In the genomic region with DNA sequence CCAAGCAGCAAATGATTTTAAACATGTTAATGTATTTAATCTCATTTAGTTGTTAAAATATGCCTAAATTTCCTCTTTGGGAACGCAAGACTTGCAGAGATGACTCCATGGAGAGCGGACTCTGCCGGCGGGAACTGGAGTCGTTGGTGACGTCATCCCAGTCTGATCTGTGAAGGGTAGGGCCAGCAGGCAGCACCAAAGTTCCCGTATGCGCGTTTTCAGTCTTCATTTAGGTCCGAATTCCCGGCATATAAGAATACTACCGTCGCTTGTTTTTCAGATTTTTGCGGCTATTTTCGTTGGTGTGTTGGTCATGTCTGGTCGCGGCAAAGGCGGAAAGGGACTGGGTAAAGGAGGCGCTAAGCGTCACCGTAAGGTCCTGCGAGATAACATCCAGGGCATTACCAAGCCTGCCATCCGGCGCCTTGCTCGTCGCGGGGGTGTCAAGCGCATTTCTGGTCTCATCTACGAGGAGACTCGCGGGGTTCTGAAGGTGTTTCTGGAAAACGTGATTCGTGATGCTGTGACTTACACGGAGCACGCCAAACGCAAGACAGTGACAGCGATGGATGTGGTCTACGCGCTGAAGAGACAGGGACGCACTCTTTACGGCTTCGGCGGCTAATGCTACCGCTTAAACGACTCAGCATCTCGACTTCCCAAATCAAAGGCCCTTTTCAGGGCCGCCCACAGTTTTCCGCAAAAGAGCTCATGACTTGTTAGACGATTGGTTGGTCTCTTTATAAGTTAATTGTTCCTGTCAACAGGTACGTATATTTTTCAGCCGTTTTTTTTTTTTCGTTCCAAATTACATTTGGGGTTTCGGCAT, we compare ENCODE assay signal across 8 cellular contexts.
DNase-seq lines count a peak whose midpoint lies in the region; ATAC-seq, FAIRE-seq and TF ChIP-seq lines count a peak whose summit lies in the region.

No MANE protein-coding gene starts in this region.

- H3K4me2 ChIP-seq in GM12878 (ENCODE audit: control insufficient read depth, insufficient read depth): peak overlapping the region; percentile 97

- POLR2A ChIA-PET in GM12878 (lab: Charles Lee): interaction anchor here (0.7 to 5.2 kb wide), 5 partner anchors 11 to 53 kb away, joined by 3 to 57 read pairs (median 4); a partner anchor contains a TSS

- H2AFZ ChIP-seq in GM12878 (ENCODE audit: control insufficient read depth, low read depth, low read length): peak overlapping the region; percentile 83

- H3K27me3 ChIP-seq in GM12878 (replicated peaks in 1 of 2; ENCODE audit: control insufficient read depth in 2 of 2, insufficient read depth in 2 of 2, low read length in 1 of 2): no peaks in the 10 kb centered on the region

- 0 out of 2 replicates have a peak, but pooled peaks have one; percentile 5 for TF ChIP-seq RAD21 in GM12878 (IDR thresholded peaks at IDR 0.05; ENCODE audit: insufficient read depth, low read depth, low read length)

- H3K9me3 ChIP-seq in GM12878 (replicated peaks; ENCODE audit: control insufficient read depth, insufficient read depth, low read length): no peaks in the 10 kb centered on the region

- no peaks in the 10 kb centered on the region for H4K20me1 ChIP-seq in GM12878 (ENCODE audit: control insufficient read depth, insufficient read depth)

- in situ Hi-C loops in GM12878 (cut with MboI): no loop called here

- intact Hi-C loops in GM12878 (cut with micrococcal nuclease; ENCODE audit: unreplicated experiment) (loop anchor here (1.0 to 2.0 kb wide), 2 partner anchors 12 to 68 kb away; a partner anchor contains a TSS), sciatic nerve (cut with DNase I) (no loop called here)

- H3K79me2 ChIP-seq in GM12878 (ENCODE audit: control insufficient read depth, insufficient read depth, low read length): peaks cover 8% of the 10 kb centered on the region

- TF ChIP-seq CTCF in GM12878 (IDR thresholded peaks at IDR 0.05 in 2 of 3, conservative IDR thresholded peaks at IDR 0.05 in 1 of 3; ENCODE audit: control insufficient read depth in 2 of 3, extremely low read depth in 1 of 3, insufficient read depth in 1 of 3, low read depth in 3 of 3, low read length in 3 of 3): peak; percentile 23 to 49 (median 25); a peak in 4 of 6 replicates

- RAD21 ChIA-PET in GM12878 (lab: Charles Lee; ENCODE audit: unreplicated experiment): interaction anchor here (1.1 to 2.9 kb wide), 2 partner anchors 12 to 66 kb away, joined by 3 to 26 read pairs; a partner anchor contains a TSS

- BruUV-seq in GM12878 (replicated peaks; lab: Mats Ljungman, UMichigan): TSS peak; percentile 98

- H3K4me3 ChIP-seq in GM12878: peak overlapping the region; percentile 72

- CTCF ChIA-PET in GM12878 (lab: Yijun Ruan, JAX): interaction anchor here (0.8 to 1.9 kb wide), 7 partner anchors 10 to 46 kb away, joined by 3 to 6 read pairs (median 3); a partner anchor contains a TSS

- H3K36me3 ChIP-seq in GM12878 (ENCODE audit: control insufficient read depth in 2 of 2, insufficient read depth in 2 of 2, low read length in 1 of 2): no peaks in the 10 kb centered on the region

- under 1% methylated on average over 53 of the region's 53 CpGs for WGBS in GM12878 (ENCODE audit: insufficient coverage, insufficient replicate concordance, low lambda C conversion rate, missing lambda C conversion rate)

- H3K27ac ChIP-seq in GM12878 (ENCODE audit: control insufficient read depth, insufficient read depth): peak overlapping the region; percentile 96

- no peak for FAIRE-seq in GM12878 (lab: Jason Lieb, UNC)

- TF ChIP-seq POLR2A in GM15510 (IDR thresholded peaks at IDR 0.05; ENCODE audit: borderline replicate concordance, extremely low read depth, insufficient read length) (peak; percentile 99), GM12878 (IDR thresholded peaks at IDR 0.05; ENCODE audit: low read depth, low read length) (peak; percentile 91)

- peak overlapping the region; percentile 95 for H3K9ac ChIP-seq in GM12878 (ENCODE audit: control insufficient read depth, insufficient read depth, low read length)

- DNase-seq in NCI-H1930 (lab: John Stamatoyannopoulos, UW): peak; percentile 71 to 77
- DNase-seq in T-helper 9 cell: peak; percentile 70
- peak; percentile 97 for DNase-seq in GM12878 (ENCODE audit: low read depth, low spot score)
- DNase-seq in iPS DF 19.7 (ENCODE audit: low read depth, low spot score): peak; percentile 96
- peak; percentile 94 for DNase-seq in sciatic nerve (ENCODE audit: low spot score)
- DNase-seq in GM19240 (ENCODE audit: insufficient read length, low spot score): no peak

- SMC1A ChIA-PET in GM12878 (lab: Charles Lee; ENCODE audit: uncharacterized antibody, unreplicated experiment): interaction anchor here (1.2 to 2.3 kb wide), 3 partner anchors 12 to 80 kb away, joined by 3 to 14 read pairs (median 12); a partner anchor contains a TSS

- ATAC-seq in HG02938 (IDR thresholded peaks at IDR 0.05; ENCODE audit: unreplicated experiment): peak; percentile 47
- peak; percentile 76 for ATAC-seq in GM12878
- peak; percentile 95 for ATAC-seq in sciatic nerve

- H3K4me1 ChIP-seq in GM12878 (ENCODE audit: control insufficient read depth, insufficient read depth, low read length): peaks cover 14% of the 10 kb centered on the region

- TF ChIP-seq EP300 in GM12878 (IDR thresholded peaks at IDR 0.05; ENCODE audit: borderline replicate concordance in 1 of 2, control insufficient read depth in 1 of 2, low read depth in 2 of 2, low read length in 2 of 2): peak; percentile 68 to 86; a peak in 3 of 4 replicates

TF ChIP-seq in GM12878, 131 proteins besides CTCF, POLR2A, EP300 and RAD21 (continues in another document):
- TF ChIP-seq, protein P1, sequence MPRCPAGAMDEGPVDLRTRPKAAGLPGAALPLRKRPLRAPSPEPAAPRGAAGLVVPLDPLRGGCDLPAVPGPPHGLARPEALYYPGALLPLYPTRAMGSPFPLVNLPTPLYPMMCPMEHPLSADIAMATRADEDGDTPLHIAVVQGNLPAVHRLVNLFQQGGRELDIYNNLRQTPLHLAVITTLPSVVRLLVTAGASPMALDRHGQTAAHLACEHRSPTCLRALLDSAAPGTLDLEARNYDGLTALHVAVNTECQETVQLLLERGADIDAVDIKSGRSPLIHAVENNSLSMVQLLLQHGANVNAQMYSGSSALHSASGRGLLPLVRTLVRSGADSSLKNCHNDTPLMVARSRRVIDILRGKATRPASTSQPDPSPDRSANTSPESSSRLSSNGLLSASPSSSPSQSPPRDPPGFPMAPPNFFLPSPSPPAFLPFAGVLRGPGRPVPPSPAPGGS (IDR thresholded peaks at IDR 0.05; ENCODE audit: borderline replicate concordance, insufficient read depth, low read depth, low read length, poor library complexity, severe bottlenecking): no peak
- TF ChIP-seq RUNX3 (IDR thresholded peaks at IDR 0.05; ENCODE audit: low read length) (peak; percentile 76), IKZF1 (conservative IDR thresholded peaks at IDR 0.05) (peak; percentile 87), TBL1XR1 (IDR thresholded peaks at IDR 0.05; ENCODE audit: low read depth, low read length) (peak; percentile 68; the same call in 1 of the 2 replicates), SMAD5 (IDR thresholded peaks at IDR 0.05; ENCODE audit: low read depth) (peak; percentile 99), EZH2 (IDR thresholded peaks at IDR 0.05; ENCODE audit: borderline replicate concordance, control insufficient read depth, low read depth, low read length) (no peak), ASH2L (IDR thresholded peaks at IDR 0.05; ENCODE audit: borderline replicate concordance, low read depth) (no peak; the same call in 1 of the 2 replicates), TAF1 (IDR thresholded peaks at IDR 0.05; ENCODE audit: borderline replicate concordance, low read depth, low read length) (peak; percentile 88), MYC (IDR thresholded peaks at IDR 0.05; ENCODE audit: insufficient read depth, insufficient read length, insufficient replicate concordance, low read length, severe bottlenecking) (no peak), BRCA1 (IDR thresholded peaks at IDR 0.05; ENCODE audit: low read depth, low read length) (no peak), TCF12 (IDR thresholded peaks at IDR 0.05; ENCODE audit: low read depth, low read length) (peak; percentile 76; the same call in 1 of the 2 replicates)
- TF ChIP-seq, protein P2, sequence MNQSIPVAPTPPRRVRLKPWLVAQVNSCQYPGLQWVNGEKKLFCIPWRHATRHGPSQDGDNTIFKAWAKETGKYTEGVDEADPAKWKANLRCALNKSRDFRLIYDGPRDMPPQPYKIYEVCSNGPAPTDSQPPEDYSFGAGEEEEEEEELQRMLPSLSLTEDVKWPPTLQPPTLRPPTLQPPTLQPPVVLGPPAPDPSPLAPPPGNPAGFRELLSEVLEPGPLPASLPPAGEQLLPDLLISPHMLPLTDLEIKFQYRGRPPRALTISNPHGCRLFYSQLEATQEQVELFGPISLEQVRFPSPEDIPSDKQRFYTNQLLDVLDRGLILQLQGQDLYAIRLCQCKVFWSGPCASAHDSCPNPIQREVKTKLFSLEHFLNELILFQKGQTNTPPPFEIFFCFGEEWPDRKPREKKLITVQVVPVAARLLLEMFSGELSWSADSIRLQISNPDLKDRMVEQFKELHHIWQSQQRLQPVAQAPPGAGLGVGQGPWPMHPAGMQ (IDR thresholded peaks at IDR 0.05; ENCODE audit: borderline replicate concordance): no peak
- TF ChIP-seq, protein P3, sequence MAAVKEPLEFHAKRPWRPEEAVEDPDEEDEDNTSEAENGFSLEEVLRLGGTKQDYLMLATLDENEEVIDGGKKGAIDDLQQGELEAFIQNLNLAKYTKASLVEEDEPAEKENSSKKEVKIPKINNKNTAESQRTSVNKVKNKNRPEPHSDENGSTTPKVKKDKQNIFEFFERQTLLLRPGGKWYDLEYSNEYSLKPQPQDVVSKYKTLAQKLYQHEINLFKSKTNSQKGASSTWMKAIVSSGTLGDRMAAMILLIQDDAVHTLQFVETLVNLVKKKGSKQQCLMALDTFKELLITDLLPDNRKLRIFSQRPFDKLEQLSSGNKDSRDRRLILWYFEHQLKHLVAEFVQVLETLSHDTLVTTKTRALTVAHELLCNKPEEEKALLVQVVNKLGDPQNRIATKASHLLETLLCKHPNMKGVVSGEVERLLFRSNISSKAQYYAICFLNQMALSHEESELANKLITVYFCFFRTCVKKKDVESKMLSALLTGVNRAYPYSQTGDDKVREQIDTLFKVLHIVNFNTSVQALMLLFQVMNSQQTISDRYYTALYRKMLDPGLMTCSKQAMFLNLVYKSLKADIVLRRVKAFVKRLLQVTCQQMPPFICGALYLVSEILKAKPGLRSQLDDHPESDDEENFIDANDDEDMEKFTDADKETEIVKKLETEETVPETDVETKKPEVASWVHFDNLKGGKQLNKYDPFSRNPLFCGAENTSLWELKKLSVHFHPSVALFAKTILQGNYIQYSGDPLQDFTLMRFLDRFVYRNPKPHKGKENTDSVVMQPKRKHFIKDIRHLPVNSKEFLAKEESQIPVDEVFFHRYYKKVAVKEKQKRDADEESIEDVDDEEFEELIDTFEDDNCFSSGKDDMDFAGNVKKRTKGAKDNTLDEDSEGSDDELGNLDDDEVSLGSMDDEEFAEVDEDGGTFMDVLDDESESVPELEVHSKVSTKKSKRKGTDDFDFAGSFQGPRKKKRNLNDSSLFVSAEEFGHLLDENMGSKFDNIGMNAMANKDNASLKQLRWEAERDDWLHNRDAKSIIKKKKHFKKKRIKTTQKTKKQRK (IDR thresholded peaks at IDR 0.05; ENCODE audit: low read depth, low read length): 0 out of 2 replicates have a peak, but pooled peaks have one; percentile 8
